ENCODE assay signal across 8 cellular contexts in genomic region chr3:186107148-186108105, GRCh38. TPM values are rescaled to one million over a fixed set of nuclear protein-coding genes. Genes with fewer than 3 reads are reported as not detected.
DNase-seq lines count a peak whose midpoint lies in the region; ATAC-seq and TF ChIP-seq lines count a peak whose summit lies in the region.

No MANE protein-coding gene starts in this region.

- peaks cover 16% of the 10 kb centered on the region for H4K20me1 ChIP-seq in osteoblast (ENCODE audit: insufficient read depth, low read length)

- 1 to 2% (median 2%) methylated on average over 32 to 45 of the region's 45 CpGs for WGBS in adrenal gland, 4 donors

- peak in 1 of 2 donors; percentile 73 for TF ChIP-seq POLR2A in adrenal gland (IDR thresholded peaks at IDR 0.05)

- peaks cover 0 to 5% of the 10 kb centered on the region in 2 donors for H3K36me3 ChIP-seq in adrenal gland (replicated peaks in 1 of 2)
- peaks cover 4% of the 10 kb centered on the region for H3K36me3 ChIP-seq in osteoblast (ENCODE audit: insufficient read depth, low read length)

- TF ChIP-seq CTCF in adrenal gland (IDR thresholded peaks at IDR 0.05) (no peak), osteoblast (IDR thresholded peaks at IDR 0.05; ENCODE audit: extremely low read depth, low read depth, low read length) (no peak)

- DNase-seq in activated CD4-positive, CD25-positive, alpha-beta regulatory T cell treated with anti-CD3 and anti-CD28 coated beads, Interleukin-2, amount 50 U/mL, for 72 hours = peak; percentile 52
- DNase-seq in NCI-H1048 (lab: John Stamatoyannopoulos, UW) (peak; percentile 12), SIG-M5 (lab: John Stamatoyannopoulos, UW) (peak; percentile 19), adrenal gland (peak; percentile 64 to 86 (median 72)), cardiac septum (ENCODE audit: low spot score) (peak; percentile 86), osteoblast (ENCODE audit: insufficient read length, low spot score, missing footprints) (peak; percentile 88), cortex of kidney (lab: John Stamatoyannopoulos, UW) (no peak)

- H3K4me2 ChIP-seq in osteoblast (ENCODE audit: insufficient read depth, low read length) = peak overlapping the region; percentile 91

- peaks cover 43% of the 10 kb centered on the region for H3K79me2 ChIP-seq in osteoblast (ENCODE audit: insufficient read depth, low read length)

- ATAC-seq in activated CD4-positive, CD25-positive, alpha-beta regulatory T cell treated with anti-CD3 and anti-CD28 coated beads, Interleukin-2, amount 50 U/mL, for 24 hours = no peak

- intact Hi-C loops in adrenal gland (cut with DNase I) = loop anchor here in 1 of 2 donors (10.0 kb wide), 1 partner anchor 107 kb away; no protein-coding TSS in a partner anchor
- intact Hi-C loops in cardiac septum (cut with DNase I) = loop anchor here (2.0 to 10.0 kb wide), 3 partner anchors 137 to 457 kb away; partner anchors contain the start of gene TBCCD1

- H3K4me1 ChIP-seq in adrenal gland (replicated peaks in 1 of 2) (peaks cover 21 to 46% of the 10 kb centered on the region in 2 donors), osteoblast (ENCODE audit: insufficient read depth, low read length) (peaks cover 39% of the 10 kb centered on the region)

- H3K27ac ChIP-seq in adrenal gland (peak overlapping the region; percentile 39 to 96 (median 94)), osteoblast (ENCODE audit: low read depth, low read length) (peak overlapping the region; percentile 61)

- H3K27me3 ChIP-seq in adrenal gland (no peaks in the 10 kb centered on the region), osteoblast (ENCODE audit: insufficient read depth, low read length) (no peaks in the 10 kb centered on the region)

- H3K4me3 ChIP-seq in adrenal gland (peak overlapping the region in 3 of 4 donors; percentile 60 to 87 (median 79)), osteoblast (ENCODE audit: insufficient read depth, low read length) (peak overlapping the region; percentile 91)

- H2AFZ ChIP-seq in osteoblast (ENCODE audit: low read length) = peak overlapping the region; percentile 85

- H3K9me3 ChIP-seq in adrenal gland (replicated peaks in 1 of 3) (no peaks in the 10 kb centered on the region), osteoblast (ENCODE audit: low read depth, low read length) (no peaks in the 10 kb centered on the region)

RNA-seq across cellular contexts. Expression of gene ETV5, which starts 1.5 kb away (rescaled TPM):
- total RNA-seq in adrenal gland = 100 to 1,000 TPM in 2 of 8 donors, 10 to 100 TPM in 6; 17.2 to 114 (median 77.9) TPM
- polyA plus RNA-seq in adrenal gland = 10 to 100 TPM; 19.4 to 55.6 (median 29.0) TPM
- 17.4 TPM for total RNA-seq in cardiac septum
- total RNA-seq in osteoblast = 42.3 and 44.5 TPM in 2 replicates
